12 cellular contexts compared by ENCODE assay signal in genomic region chr2:112782234-112782799, GRCh38. TPM values are rescaled to one million over a fixed set of nuclear protein-coding genes. Genes with fewer than 3 reads are reported as not detected.
A peak's percentile ranks its signal among the peaks of the same experiment; 100 is the strongest.
DNase-seq lines count a peak whose midpoint lies in the region; ATAC-seq, FAIRE-seq and TF ChIP-seq lines count a peak whose summit lies in the region.
"Had no signal": no experiment of that assay in that cellular context is flagged by ENCODE, and none has a peak within 500 bp of the region (broad histone marks: within the 10 kb centered on the region; RNA-seq: fewer than 3 reads in every experiment).

No MANE protein-coding gene starts in this region.

- H3K9me3 Mint-ChIP-seq in activated T-helper 1 cell treated with anti-CD3 and anti-CD28 coated beads, Interleukin-12 subunit alpha, Interleukin-12 subunit beta, Interleukin-2, Interleukin-4 antibody, amounts not matched to agents 30 ng/mL and 10 ng/mL and 1 ng/mL, durations not matched to agents 14 hours and 24 hours and 36 hours = no peaks in the 10 kb centered on the region

- no peak for DNase-seq in GM18507 (ENCODE audit: extremely low spot score, insufficient read length, low read depth)
- DNase-seq in GM20000 (ENCODE audit: low spot score) = peak; percentile 46
- DNase-seq in activated T-helper 1 cell treated with anti-CD3 and anti-CD28 coated beads, Interleukin-12 subunit alpha, Interleukin-12 subunit beta, Interleukin-2, Interleukin-4 antibody, amounts not matched to agents 30 ng/mL and 10 ng/mL and 1 ng/mL, durations not matched to agents 14 hours and 24 hours and 36 hours (ENCODE audit: low spot score) = no peak
- no peak for DNase-seq in SIG-M5 treated with dmso at 0.1 percent for 504 hours (lab: John Stamatoyannopoulos, UW; ENCODE audit: unreplicated experiment)
- no peak for DNase-seq in NCI-H774 (lab: John Stamatoyannopoulos, UW)
- DNase-seq in mucosa of gallbladder (ENCODE audit: low spot score) = no peak
- no peak for DNase-seq in activated effector memory CD4-positive, alpha-beta T cell treated with anti-CD3 and anti-CD28 coated beads, Interleukin-2, amount 50 U/mL, for 16 hours
- DNase-seq: activated CD4-positive, alpha-beta T cell treated with anti-CD3 and anti-CD28 coated beads for 1 hour; HCEC 1CT; NCI-H1092 treated with DMSO at 0.1 percent for 48 hours; stimulated activated CD4-positive, alpha-beta T cell treated with anti-CD3 and anti-CD28 coated beads, Interleukin-4, amount 100 ng/mL, for 24 hours had no signal

- peaks cover 10% of the 10 kb centered on the region for H3K36me3 Mint-ChIP-seq in activated T-helper 1 cell treated with anti-CD3 and anti-CD28 coated beads, Interleukin-12 subunit alpha, Interleukin-12 subunit beta, Interleukin-2, Interleukin-4 antibody, amounts not matched to agents 30 ng/mL and 10 ng/mL and 1 ng/mL, durations not matched to agents 14 hours and 24 hours and 36 hours (ENCODE audit: low read depth)

- H3K4me3 Mint-ChIP-seq in activated T-helper 1 cell treated with anti-CD3 and anti-CD28 coated beads, Interleukin-12 subunit alpha, Interleukin-12 subunit beta, Interleukin-2, Interleukin-4 antibody, amounts not matched to agents 30 ng/mL and 10 ng/mL and 1 ng/mL, durations not matched to agents 14 hours and 24 hours and 36 hours = peak overlapping the region; percentile 32

- peaks cover 25% of the 10 kb centered on the region for H3K4me1 Mint-ChIP-seq in activated T-helper 1 cell treated with anti-CD3 and anti-CD28 coated beads, Interleukin-12 subunit alpha, Interleukin-12 subunit beta, Interleukin-2, Interleukin-4 antibody, amounts not matched to agents 30 ng/mL and 10 ng/mL and 1 ng/mL, durations not matched to agents 14 hours and 24 hours and 36 hours (ENCODE audit: low read depth)

- peak; percentile 85 for FAIRE-seq in GM18507 (lab: Jason Lieb, UNC)

- TF ChIP-seq CTCF in GM20000 (IDR thresholded peaks at IDR 0.05; ENCODE audit: extremely low read depth, missing control alignments) = no peak

- H3K27ac Mint-ChIP-seq in activated T-helper 1 cell treated with anti-CD3 and anti-CD28 coated beads, Interleukin-12 subunit alpha, Interleukin-12 subunit beta, Interleukin-2, Interleukin-4 antibody, amounts not matched to agents 30 ng/mL and 10 ng/mL and 1 ng/mL, durations not matched to agents 14 hours and 24 hours and 36 hours = no peak overlapping the region

- ATAC-seq in HG03045 (IDR thresholded peaks at IDR 0.05; ENCODE audit: unreplicated experiment) = peak; percentile 87

- intact Hi-C loops in activated T-helper 1 cell treated with anti-CD3 and anti-CD28 coated beads, Interleukin-12 subunit alpha, Interleukin-12 subunit beta, Interleukin-2, Interleukin-4 antibody, amounts not matched to agents 30 ng/mL and 10 ng/mL and 1 ng/mL, durations not matched to agents 14 hours and 24 hours and 36 hours (cut with micrococcal nuclease) = no loop called here

- H3K27me3 Mint-ChIP-seq in activated T-helper 1 cell treated with anti-CD3 and anti-CD28 coated beads, Interleukin-12 subunit alpha, Interleukin-12 subunit beta, Interleukin-2, Interleukin-4 antibody, amounts not matched to agents 30 ng/mL and 10 ng/mL and 1 ng/mL, durations not matched to agents 14 hours and 24 hours and 36 hours (ENCODE audit: insufficient read depth) = peaks cover 12% of the 10 kb centered on the region

RNA-seq across cellular contexts. Expression of gene IL1A, which starts 2.0 kb away (rescaled TPM):
- total RNA-seq in activated T-helper 1 cell treated with anti-CD3 and anti-CD28 coated beads, Interleukin-12 subunit alpha, Interleukin-12 subunit beta, Interleukin-2, Interleukin-4 antibody, amounts not matched to agents 30 ng/mL and 10 ng/mL and 1 ng/mL, durations not matched to agents 14 hours and 24 hours and 36 hours = 7.5 and 7.8 TPM in 2 replicates
- 0.66 TPM for total RNA-seq in mucosa of gallbladder

RNA-seq across cellular contexts. Expression of gene CKAP2L, which starts 17.9 kb away (rescaled TPM):
- 20.9 and 21.2 TPM in 2 replicates for total RNA-seq in activated T-helper 1 cell treated with anti-CD3 and anti-CD28 coated beads, Interleukin-12 subunit alpha, Interleukin-12 subunit beta, Interleukin-2, Interleukin-4 antibody, amounts not matched to agents 30 ng/mL and 10 ng/mL and 1 ng/mL, durations not matched to agents 14 hours and 24 hours and 36 hours
- total RNA-seq in mucosa of gallbladder = 1.5 TPM

RNA-seq across cellular contexts. Expression of gene IL1B, which starts 54.3 kb away (rescaled TPM):
- total RNA-seq in activated T-helper 1 cell treated with anti-CD3 and anti-CD28 coated beads, Interleukin-12 subunit alpha, Interleukin-12 subunit beta, Interleukin-2, Interleukin-4 antibody, amounts not matched to agents 30 ng/mL and 10 ng/mL and 1 ng/mL, durations not matched to agents 14 hours and 24 hours and 36 hours = 0.23 and 0.44 TPM in 2 replicates
- total RNA-seq in mucosa of gallbladder = 33.2 TPM

Comparison
In these comparisons a context has a peak if more than half of its experiments do, and no peak if none do; other contexts are left out.
1. RNA of gene IL1B, which starts 54.3 kb away (total RNA-seq): 33.2 TPM in mucosa of gallbladder (single experiment); 0.23 to 0.44 TPM in activated T-helper 1 cell treated with anti-CD3 and anti-CD28 coated beads, Interleukin-12 subunit alpha, Interleukin-12 subunit beta, Interleukin-2, Interleukin-4 antibody, amounts not matched to agents 30 ng/mL and 10 ng/mL and 1 ng/mL, durations not matched to agents 14 hours and 24 hours and 36 hours; every median in the first group is over 10 times any median in the second.